Comparison of ENCODE assay signal across 14 cellular contexts in genomic region chr11:72618801-72619200, GRCh38. TPM values are rescaled to one million over a fixed set of nuclear protein-coding genes. Genes with fewer than 3 reads are reported as not detected.
DNase-seq lines count a peak whose midpoint lies in the region; ATAC-seq and TF ChIP-seq lines count a peak whose summit lies in the region.
"Had no signal": no experiment of that assay in that cellular context is flagged by ENCODE, and none has a peak within 500 bp of the region (broad histone marks: within the 10 kb centered on the region; RNA-seq: fewer than 3 reads in every experiment).

No MANE protein-coding gene starts in this region.

- H3K27ac Mint-ChIP-seq in nephron progenitor cell = peak overlapping the region; percentile 42
- H3K27ac Mint-ChIP-seq: activated CD8-positive, alpha-beta memory T cell treated with anti-CD3 and anti-CD28 coated beads, Interleukin-2, amount 10 ng/mL, durations not matched to agents 7 days and 5 days; activated T-helper 17 cell treated with anti-CD3 and anti-CD28 coated beads, Interleukin-2, amount 50 U/mL, for 72 hours had no signal

- intact Hi-C loops in uterus (cut with DNase I; ENCODE audit: low total_unique reads) = no loop called here
- intact Hi-C loops in colonic mucosa (cut with DNase I) = no loop called here

- H3K27ac ChIP-seq in uterus = peak overlapping the region; percentile 52 to 66
- no peak overlapping the region for H3K27ac ChIP-seq in colonic mucosa

- H3K4me1 Mint-ChIP-seq in nephron progenitor cell = peaks cover 42% of the 10 kb centered on the region

- peaks cover 0 to 6% of the 10 kb centered on the region in 2 donors for H3K4me1 ChIP-seq in uterus
- no peaks in the 10 kb centered on the region for H3K4me1 ChIP-seq in colonic mucosa

- no peak for TF ChIP-seq POLR2A in uterus (IDR thresholded peaks at IDR 0.05)

- peaks cover 25% of the 10 kb centered on the region for H3K27me3 Mint-ChIP-seq in nephron progenitor cell (ENCODE audit: low read depth, poor library complexity)

- H3K36me3 Mint-ChIP-seq in nephron progenitor cell (ENCODE audit: low read depth) = no peaks in the 10 kb centered on the region
- H3K36me3 Mint-ChIP-seq: activated CD8-positive, alpha-beta memory T cell treated with anti-CD3 and anti-CD28 coated beads, Interleukin-2, amount 10 ng/mL, durations not matched to agents 7 days and 5 days had no signal

- H3K9ac ChIP-seq in colonic mucosa (ENCODE audit: low read depth in 2 of 2, low read length in 2 of 2) = no peak overlapping the region

- TF ChIP-seq CTCF in fibroblast of mammary gland (conservative IDR thresholded peaks at IDR 0.05; ENCODE audit: control insufficient read depth, insufficient read depth, low read depth, low read length) (no peak), nephron progenitor cell (IDR thresholded peaks at IDR 0.05) (no peak), uterus (IDR thresholded peaks at IDR 0.05) (no peak), colonic mucosa (IDR thresholded peaks at IDR 0.05) (no peak)

- DNase-seq in amniotic epithelial cell (ENCODE audit: low read depth) (peak; percentile 45), fibroblast of mammary gland (ENCODE audit: low read depth) (peak; percentile 5), nephron progenitor cell (no peak), uterus (peak in 1 of 2 donors; percentile 52), MG63 (no peak), colonic mucosa (no peak)
- DNase-seq: activated CD4-positive, alpha-beta T cell treated with anti-CD3 and anti-CD28 coated beads for 48 hours; activated CD8-positive, alpha-beta memory T cell treated with anti-CD3 and anti-CD28 coated beads, Interleukin-2, amount 10 ng/mL, durations not matched to agents 7 days and 5 days; AML-193; NCI-H1417; SHP77 had no signal

- no peak overlapping the region for H3K4me3 ChIP-seq in fibroblast of mammary gland (ENCODE audit: control insufficient read depth, low read depth, low read length)
- H3K4me3 ChIP-seq in uterus = no peak overlapping the region
- no peak overlapping the region for H3K4me3 ChIP-seq in MG63
- H3K4me3 ChIP-seq in colonic mucosa = no peak overlapping the region

- no peaks in the 10 kb centered on the region for H3K36me3 ChIP-seq in uterus
- H3K36me3 ChIP-seq in MG63 = no peaks in the 10 kb centered on the region
- no peaks in the 10 kb centered on the region for H3K36me3 ChIP-seq in colonic mucosa

- H3K9me3 Mint-ChIP-seq in nephron progenitor cell = no peaks in the 10 kb centered on the region
- H3K9me3 Mint-ChIP-seq: activated T-helper 17 cell treated with anti-CD3 and anti-CD28 coated beads, Interleukin-2, amount 50 U/mL, for 72 hours; nephron had no signal

- no peak for ATAC-seq in GM21526 (IDR thresholded peaks at IDR 0.05; ENCODE audit: low FRiP score, unreplicated experiment)
- ATAC-seq: activated CD8-positive, alpha-beta memory T cell treated with anti-CD3 and anti-CD28 coated beads, Interleukin-2, amount 10 ng/mL, durations not matched to agents 7 days and 5 days; activated T-helper 17 cell treated with anti-CD3 and anti-CD28 coated beads, Interleukin-2, amount 50 U/mL, for 72 hours had no signal

- no peak overlapping the region for H3K4me3 Mint-ChIP-seq in nephron progenitor cell
- H3K4me3 Mint-ChIP-seq: activated CD8-positive, alpha-beta memory T cell treated with anti-CD3 and anti-CD28 coated beads, Interleukin-2, amount 10 ng/mL, durations not matched to agents 7 days and 5 days; activated T-helper 17 cell treated with anti-CD3 and anti-CD28 coated beads, Interleukin-2, amount 50 U/mL, for 72 hours; nephron had no signal

- H3K27me3 ChIP-seq in uterus = no peaks in the 10 kb centered on the region
- peaks cover 6% of the 10 kb centered on the region for H3K27me3 ChIP-seq in MG63
- H3K27me3 ChIP-seq in colonic mucosa = no peaks in the 10 kb centered on the region

- H3K9me3 ChIP-seq in uterus (no peaks in the 10 kb centered on the region), MG63 (no peaks in the 10 kb centered on the region), colonic mucosa (no peaks in the 10 kb centered on the region)

RNA-seq across cellular contexts. Expression of gene PDE2A, which starts 55.4 kb away (rescaled TPM):
- total RNA-seq in uterus = 100 to 1,000 TPM in 2 of 4 donors, 10 to 100 TPM in 2; 13.8 to 185 (median 94.2) TPM
- total RNA-seq in MG63 (2014; rRNA removed; shearing (Covaris generic); ENCODE audit: low replicate concordance) = not detected in 2 replicates
- 1 to 10 TPM; 5.6 to 8.9 TPM for total RNA-seq in colonic mucosa

Comparison
In these comparisons a context has a peak if more than half of its experiments do, and no peak if none do; other contexts are left out.
1. DNase-seq: peak in amniotic epithelial cell (single experiment) and fibroblast of mammary gland (single experiment); none in nephron progenitor cell (single experiment), MG63 (single experiment) and colonic mucosa (single experiment).